7 cellular contexts compared by ENCODE assay signal in the genomic region with DNA sequence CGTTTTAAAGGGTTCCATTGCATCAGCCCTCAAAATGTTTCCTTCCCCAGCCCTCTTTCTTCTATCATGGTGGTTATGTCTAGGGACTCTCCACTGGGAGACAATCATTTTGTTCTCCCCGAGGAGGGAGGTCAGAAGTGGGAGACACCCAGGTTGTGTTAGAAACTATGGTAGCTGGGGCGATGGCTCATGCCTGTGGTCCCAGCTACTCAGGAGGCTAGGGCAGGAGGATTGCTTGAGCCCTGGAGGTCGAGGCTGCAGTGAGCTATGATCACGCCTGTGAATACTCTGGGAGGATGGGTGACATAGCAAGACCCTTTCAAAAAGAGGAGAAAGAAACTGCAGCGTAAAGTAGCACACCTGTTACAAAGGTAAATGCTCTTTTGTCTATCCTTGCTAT. TPM values are rescaled to one million over a fixed set of nuclear protein-coding genes. Genes with fewer than 3 reads are reported as not detected.
A peak's percentile ranks its signal among the peaks of the same experiment; 100 is the strongest.
DNase-seq lines count a peak whose midpoint lies in the region; ATAC-seq, FAIRE-seq and TF ChIP-seq lines count a peak whose summit lies in the region.

No MANE protein-coding gene starts in this region.

- H3K4me3 ChIP-seq in SK-N-MC (peak overlapping the region; percentile 72), fibroblast of villous mesenchyme (ENCODE audit: low read depth, low read length) (peak overlapping the region; percentile 60), rectal smooth muscle tissue (ENCODE audit: low read length) (peak overlapping the region; percentile 56)

- FAIRE-seq in frontal cortex (lab: Jason Lieb, UNC) (no peak), RCC 7860 (lab: Jason Lieb, UNC) (no peak)

- no peaks in the 10 kb centered on the region for H3K4me1 ChIP-seq in rectal smooth muscle tissue (ENCODE audit: control insufficient read depth, insufficient read depth, low read length)

- H3K36me3 ChIP-seq in SK-N-MC (ENCODE audit: insufficient read depth, low read length) (no peaks in the 10 kb centered on the region; the same call in 1 of the 2 replicates), rectal smooth muscle tissue (ENCODE audit: control insufficient read depth, insufficient read depth, low read length) (no peaks in the 10 kb centered on the region)

- H3K27me3 ChIP-seq in rectal smooth muscle tissue (ENCODE audit: control insufficient read depth, insufficient read depth, low read length): no peaks in the 10 kb centered on the region

- H3K9ac ChIP-seq in SK-N-MC (ENCODE audit: insufficient read length) (peak overlapping the region; percentile 83), rectal smooth muscle tissue (ENCODE audit: low read length) (peak overlapping the region; percentile 10)

- H3K9me3 ChIP-seq in SK-N-MC (ENCODE audit: low read depth, low read length): no peaks in the 10 kb centered on the region

- TF ChIP-seq CTCF in fibroblast of villous mesenchyme (IDR thresholded peaks at IDR 0.05; ENCODE audit: insufficient read depth, low read depth, low read length): no peak

- DNase-seq in SK-N-MC (ENCODE audit: low read depth, low spot score): no peak
- no peak for DNase-seq in fibroblast of villous mesenchyme (ENCODE audit: low read depth)
- DNase-seq in NCI-H748 treated with DMSO at 0.1 percent for 48 hours (lab: John Stamatoyannopoulos, UW): no peak
- DNase-seq in frontal cortex (ENCODE audit: low spot score in 2 of 2): no peak
- no peak for DNase-seq in RCC 7860 (ENCODE audit: low spot score)

- ATAC-seq in GM21723 (IDR thresholded peaks at IDR 0.05; ENCODE audit: unreplicated experiment): peak; percentile 14

- H3K27ac ChIP-seq in SK-N-MC (peak overlapping the region; percentile 91), rectal smooth muscle tissue (ENCODE audit: low read depth, low read length) (peak overlapping the region; percentile 69)

RNA-seq across cellular contexts. Expression of a gene that starts 13.0 kb away (rescaled TPM):
- total RNA-seq in fibroblast of villous mesenchyme (4.7 and 5.5 TPM in 2 replicates), frontal cortex (6.5 TPM)

RNA-seq across cellular contexts. Expression of a gene that starts 18.5 kb away (rescaled TPM):
- total RNA-seq in fibroblast of villous mesenchyme: 6.0 and 8.7 TPM in 2 replicates
- total RNA-seq in frontal cortex: 1.6 TPM

RNA-seq across cellular contexts. Expression of a gene that starts 22.7 kb away (rescaled TPM):
- total RNA-seq in fibroblast of villous mesenchyme: 3.5 and 5.2 TPM in 2 replicates
- 169 TPM for total RNA-seq in frontal cortex

RNA-seq across cellular contexts. Expression of a gene that starts 24.3 kb away (rescaled TPM):
- total RNA-seq in fibroblast of villous mesenchyme (620 and 695 TPM in 2 replicates), frontal cortex (293 TPM)

RNA-seq across cellular contexts. Expression of a gene that starts 36.1 kb away (rescaled TPM):
- 11.3 and 16.4 TPM in 2 replicates for total RNA-seq in fibroblast of villous mesenchyme
- 11.8 TPM for total RNA-seq in frontal cortex

Comparison
In these comparisons a context has a peak if more than half of its experiments do, and no peak if none do; other contexts are left out.
1. RNA of a gene that starts 22.7 kb away (total RNA-seq): 169 TPM in frontal cortex (single experiment); 3.5 to 5.2 TPM in fibroblast of villous mesenchyme; every median in the first group is over 10 times any median in the second.
2. Peak in every context shown above with its lines, with median percentiles within 50 percentile points of each other: H3K4me3 ChIP-seq.